In genomic region chr5:141869514-141869913, GRCh38 we compare ENCODE assay signal across 15 cellular contexts. TPM values are rescaled to one million over a fixed set of nuclear protein-coding genes. Genes with fewer than 3 reads are reported as not detected.
DNase-seq lines count a peak whose midpoint lies in the region; ATAC-seq, FAIRE-seq and TF ChIP-seq lines count a peak whose summit lies in the region.
"Had no signal": no experiment of that assay in that cellular context is flagged by ENCODE, and none has a peak within 500 bp of the region (broad histone marks: within the 10 kb centered on the region; RNA-seq: fewer than 3 reads in every experiment).

No MANE protein-coding gene starts in this region.

- no peak overlapping the region for H2AFZ ChIP-seq in HCT116 (ENCODE audit: low read depth, low read length, poor library complexity, severe bottlenecking)

- no peak for TF ChIP-seq POLR2A in HCT116 (IDR thresholded peaks at IDR 0.05; ENCODE audit: borderline replicate concordance, extremely low read depth, insufficient read depth, insufficient read length)
- TF ChIP-seq POLR2A in gastrocnemius medialis (IDR thresholded peaks at IDR 0.05), result no peak

- 13 to 52% (median 27%) methylated on average over 9 of the region's 9 CpGs for WGBS in small intestine, 3 donors

- ATAC-seq in HCT116 (peak; percentile 8; the same call in 1 of the 2 replicates), gastrocnemius medialis (no peak)

- TF ChIP-seq CTCF in HCT116 (IDR thresholded peaks at IDR 0.05 in 2 of 3, conservative IDR thresholded peaks at IDR 0.05 in 1 of 3; ENCODE audit: borderline replicate concordance in 1 of 3, insufficient read depth in 1 of 3, low read depth in 2 of 3, low read length in 2 of 3), result no peak
- TF ChIP-seq CTCF in VCaP (conservative IDR thresholded peaks at IDR 0.05), result no peak
- no peak for TF ChIP-seq CTCF in gastrocnemius medialis (IDR thresholded peaks at IDR 0.05 in 4 of 5, conservative IDR thresholded peaks at IDR 0.05 in 1 of 5)

- H3K4me3 ChIP-seq in HCT116 (replicated peaks in 1 of 2; ENCODE audit: low read depth in 1 of 2, low read length in 2 of 2), result no peak overlapping the region
- H3K4me3 ChIP-seq in small intestine (ENCODE audit: low read depth in 1 of 2, low read length in 2 of 2), result peak overlapping the region in 1 of 2 donors; percentile 2
- no peak overlapping the region for H3K4me3 ChIP-seq in gastrocnemius medialis
- H3K4me3 ChIP-seq: heart left ventricle, right atrium auricular region had no signal

- no peak overlapping the region for H3K9ac ChIP-seq in HCT116 (ENCODE audit: low read length)

- POLR2A ChIA-PET in HCT116 (lab: Charles Lee), result no interaction called here

- RAD21 ChIA-PET in HCT116 (lab: Charles Lee; ENCODE audit: low non-redundant PET in 1 of 2, low total read pairs in 2 of 2, uncharacterized antibody in 2 of 2, unreplicated experiment in 2 of 2), result no interaction called here

- H3K9me3 ChIP-seq in HCT116 (ENCODE audit: control insufficient read depth in 1 of 2, insufficient read depth in 1 of 2, low read depth in 1 of 2, low read length in 2 of 2) (no peaks in the 10 kb centered on the region), small intestine (ENCODE audit: control insufficient read depth, low read depth) (no peaks in the 10 kb centered on the region), gastrocnemius medialis (no peaks in the 10 kb centered on the region)
- H3K9me3 ChIP-seq: heart left ventricle, right atrium auricular region had no signal

- CTCF ChIA-PET in HCT116 (lab: Charles Lee), result no interaction called here

- in situ Hi-C loops in gastrocnemius medialis (cut with MboI; ENCODE audit: low sequenced_read_pairs in 4 of 4), result no loop called here

- H3K79me2 ChIP-seq in HCT116 (ENCODE audit: insufficient read depth, low read length), result peaks cover 4% of the 10 kb centered on the region; the same call in 1 of the 2 replicates

- H3K4me1 ChIP-seq in HCT116 (ENCODE audit: control insufficient read depth in 1 of 2, insufficient read depth in 2 of 2, low read length in 2 of 2), result peaks cover 41 to 75% of the 10 kb centered on the region in 2 experiments
- H3K4me1 ChIP-seq in small intestine (ENCODE audit: control insufficient read depth in 2 of 2, insufficient read depth in 1 of 2, low read depth in 1 of 2, low read length in 1 of 2), result peaks cover 10 to 21% of the 10 kb centered on the region in 2 donors
- H3K4me1 ChIP-seq in gastrocnemius medialis, result peaks cover 0 to 5% of the 10 kb centered on the region in 2 donors

- peak overlapping the region; percentile 77 for H3K4me2 ChIP-seq in HCT116 (ENCODE audit: low read length)

- H4K20me1 ChIP-seq in HCT116 (ENCODE audit: insufficient read depth), result no peaks in the 10 kb centered on the region

- no peak for TF ChIP-seq RAD21 in HCT116 (IDR thresholded peaks at IDR 0.05; ENCODE audit: low read depth)

- H3K36me3 ChIP-seq in HCT116 (ENCODE audit: control insufficient read depth in 1 of 2, insufficient read depth in 2 of 2, low read length in 2 of 2) (peaks cover 0 to 5% of the 10 kb centered on the region in 2 experiments; a peak in 1 of 4 replicates), small intestine (ENCODE audit: control insufficient read depth in 2 of 2, insufficient read depth in 2 of 2, low read length in 2 of 2) (peaks cover 0 to 4% of the 10 kb centered on the region in 2 donors), gastrocnemius medialis (no peaks in the 10 kb centered on the region)

- intact Hi-C loops in HCT116 (cut with micrococcal nuclease) (no loop called here), gastrocnemius medialis (cut with DNase I; ENCODE audit: low total_unique reads) (no loop called here)

- H3K27ac ChIP-seq in HCT116 (ENCODE audit: low read depth, low read length) (no peak overlapping the region), VCaP (peak overlapping the region; percentile 13; the same call in 1 of the 2 replicates), small intestine (ENCODE audit: low read depth in 1 of 2, low read length in 1 of 2) (peak overlapping the region; percentile 90), gastrocnemius medialis (no peak overlapping the region)
- H3K27ac ChIP-seq: right atrium auricular region had no signal

- no peaks in the 10 kb centered on the region for H3K9me2 ChIP-seq in HCT116 (ENCODE audit: insufficient read depth)

- H3K27me3 ChIP-seq in HCT116 (ENCODE audit: insufficient read depth, low read length), result no peaks in the 10 kb centered on the region
- peaks cover 0 to 5% of the 10 kb centered on the region in 2 donors for H3K27me3 ChIP-seq in small intestine (ENCODE audit: control insufficient read depth in 2 of 2, insufficient read depth in 2 of 2, low read length in 2 of 2)
- H3K27me3 ChIP-seq in gastrocnemius medialis, result peaks cover 0 to 24% (median 5%) of the 10 kb centered on the region in 3 donors
- H3K27me3 ChIP-seq: right atrium auricular region had no signal

- BruUV-seq in HCT116 (replicated peaks; lab: Mats Ljungman, UMichigan), result no TSS peak

- FAIRE-seq in small intestine (lab: Jason Lieb, UNC), result no peak

- DNase-seq in HCT116 (ENCODE audit: low read depth, low spot score) (no peak), islet precursor cell (peak; percentile 44), small intestine (peak; percentile 97), GF-D8 (lab: John Stamatoyannopoulos, UW) (no peak), gastrocnemius medialis (no peak), NCI-H526 (lab: John Stamatoyannopoulos, UW) (no peak)
- no peak for DNase-seq in stimulated activated naive CD4-positive, alpha-beta T cell (lab: John Stamatoyannopoulos, UW)
- DNase-seq: activated CD4-positive, alpha-beta T cell treated with anti-CD3 and anti-CD28 coated beads for 4 hours; central memory CD4-positive, alpha-beta T cell; DMS 273 treated with DMSO at 0.1 percent for 48 hours; SHP77 had no signal

TF ChIP-seq in HCT116, 20 proteins besides CTCF, POLR2A, EP300 and RAD21:
- TF ChIP-seq ELF1 (IDR thresholded peaks at IDR 0.05; ENCODE audit: borderline replicate concordance, low read depth) (no peak), TCF7L2 (IDR thresholded peaks at IDR 0.05; ENCODE audit: borderline replicate concordance, extremely low read depth, insufficient read depth, insufficient read length) (no peak), EZH2 (IDR thresholded peaks at IDR 0.05) (no peak), FOSL1 (IDR thresholded peaks at IDR 0.05; ENCODE audit: low read depth) (no peak), EZH2phosphoT487 (IDR thresholded peaks at IDR 0.05; ENCODE audit: borderline replicate concordance) (no peak), SP1 (IDR thresholded peaks at IDR 0.05; ENCODE audit: low read depth) (no peak), CBX3 (IDR thresholded peaks at IDR 0.05; ENCODE audit: low read depth) (no peak), REST (IDR thresholded peaks at IDR 0.05; ENCODE audit: low read depth) (no peak), CEBPB (IDR thresholded peaks at IDR 0.05; ENCODE audit: low read depth) (no peak), YY1 (IDR thresholded peaks at IDR 0.05; ENCODE audit: extremely low read depth, insufficient replicate concordance, low read depth, low read length) (no peak), ATF3 (IDR thresholded peaks at IDR 0.05) (no peak), EGR1 (IDR thresholded peaks at IDR 0.05; ENCODE audit: low read depth) (no peak), POLR2AphosphoS5 (IDR thresholded peaks at IDR 0.05; ENCODE audit: low read depth, low read length) (no peak), SIN3A (IDR thresholded peaks at IDR 0.05; ENCODE audit: low read depth) (no peak), MAX (IDR thresholded peaks at IDR 0.05) (no peak), JUND (IDR thresholded peaks at IDR 0.05) (no peak), ZNF274 (IDR thresholded peaks at IDR 0.05; ENCODE audit: low read depth, low read length) (no peak), SRF (IDR thresholded peaks at IDR 0.05; ENCODE audit: low read depth) (no peak), ZFX (IDR thresholded peaks at IDR 0.05) (no peak)

RNA-seq across cellular contexts. Expression of gene PCDH1, which starts 8.7 kb away (rescaled TPM):
- 24.2 TPM for total RNA-seq in HCT116 (2021; ENCODE audit: unreplicated experiment)
- 41.1 and 48.5 TPM in 2 replicates for polyA plus RNA-seq in HCT116 (2012)
- 10 to 100 TPM; 15.7 to 43.9 (median 15.9) TPM for polyA plus RNA-seq in small intestine
- total RNA-seq in gastrocnemius medialis, result 10 to 100 TPM; 15.9 to 20.8 (median 18.1) TPM
- total RNA-seq: T-helper 2 cell treated with Interferon-gamma antibody and Interleukin-4, amounts not matched to agents 100 ng/mL and 5 ng/mL, for 36 hours had no signal

RNA-seq across cellular contexts. Expression of gene DELE1, which starts 54.2 kb away (rescaled TPM):
- total RNA-seq in HCT116 (2021; ENCODE audit: unreplicated experiment) (74.1 TPM), gastrocnemius medialis (10 to 100 TPM; 31.3 to 91.6 (median 52.4) TPM)
- polyA plus RNA-seq in HCT116 (2012), result 57.7 and 59.0 TPM in 2 replicates
- polyA plus RNA-seq in small intestine, result 10 to 100 TPM; 32.2 to 45.4 (median 43.5) TPM

Comparison
In these comparisons a context has a peak if more than half of its experiments do, and no peak if none do; other contexts are left out.
1. DNase-seq: peak in islet precursor cell (single experiment) and small intestine (single experiment); none in HCT116 (single experiment), GF-D8 (single experiment), stimulated activated naive CD4-positive, alpha-beta T cell (0 of 6), gastrocnemius medialis (0 of 2) and NCI-H526 (0 of 2).
2. H3K27ac ChIP-seq: peak in VCaP (single experiment) and small intestine (2 of 2); none in HCT116 (single experiment) and gastrocnemius medialis (0 of 4).